ENCODE assay signal across 17 cellular contexts in genomic region chr12:118183711-118184110, GRCh38. TPM values are rescaled to one million over a fixed set of nuclear protein-coding genes. Genes with fewer than 3 reads are reported as not detected.
A peak's percentile ranks its signal among the peaks of the same experiment; 100 is the strongest.
DNase-seq lines count a peak whose midpoint lies in the region; ATAC-seq, FAIRE-seq and TF ChIP-seq lines count a peak whose summit lies in the region.
"Had no signal": no experiment of that assay in that cellular context is flagged by ENCODE, and none has a peak within 500 bp of the region (broad histone marks: within the 10 kb centered on the region; RNA-seq: fewer than 3 reads in every experiment).

No MANE protein-coding gene starts in this region.

- H4K20me1 ChIP-seq in Karpas-422 (ENCODE audit: insufficient read depth, low read depth, low read length), result no peaks in the 10 kb centered on the region
- H4K20me1 ChIP-seq: BLaER1 had no signal

- H3K4me3 ChIP-seq in Karpas-422 (ENCODE audit: low read length) (no peak overlapping the region), cardiac fibroblast (replicated peaks in 1 of 2; ENCODE audit: low read depth in 2 of 2, low read length in 2 of 2) (no peak overlapping the region), pancreas (no peak overlapping the region)
- H3K4me3 ChIP-seq: BLaER1, coronary artery had no signal

- H3K4me1 ChIP-seq in Karpas-422 (ENCODE audit: low read length) (peaks cover 56% of the 10 kb centered on the region), pancreas (peaks cover 13 to 38% (median 35%) of the 10 kb centered on the region in 3 donors)

- FAIRE-seq in pancreas (lab: Jason Lieb, UNC), result no peak
- FAIRE-seq: astrocyte had no signal

- no peak overlapping the region for H3K9ac ChIP-seq in Karpas-422 (ENCODE audit: low read length)
- H3K9ac ChIP-seq: BLaER1 had no signal

- H3K27ac ChIP-seq in Karpas-422 (ENCODE audit: low read length), result peak overlapping the region; percentile 69
- H3K27ac ChIP-seq in pancreas, result peak overlapping the region; percentile 13 to 77 (median 73)
- H3K27ac ChIP-seq: BLaER1, coronary artery, epithelial cell of prostate had no signal

- H3K27me3 ChIP-seq in Karpas-422 (ENCODE audit: low read length), result no peaks in the 10 kb centered on the region
- no peaks in the 10 kb centered on the region for H3K27me3 ChIP-seq in pancreas
- H3K27me3 ChIP-seq: BLaER1 had no signal

- peak overlapping the region; percentile 38 for H3K4me2 ChIP-seq in Karpas-422 (ENCODE audit: low read depth, low read length, poor library complexity, severe bottlenecking)
- H3K4me2 ChIP-seq: BLaER1 had no signal

- DNase-seq in EH (ENCODE audit: low read depth) (peak; percentile 31), Karpas-422 (no peak), cardiac fibroblast (ENCODE audit: low read depth in 2 of 2) (peak; percentile 33 to 38), pancreas (no peak), erythroblast (lab: John Stamatoyannopoulos, UW) (no peak), NCI-H1436 (lab: John Stamatoyannopoulos, UW) (no peak)
- DNase-seq: activated CD4-positive, alpha-beta T cell treated with anti-CD3 and anti-CD28 coated beads for 4 hours; activated naive CD4-positive, alpha-beta T cell treated with anti-CD3 and anti-CD28 coated beads, Interleukin-2, amount 10 ng/mL, durations not matched to agents 7 days and 5 days; NCI-H1092; NK-92 treated with Interleukin-12 subunit alpha and Interleukin-12 subunit beta, amount 100 ng/mL, for 24 hours; SHP77; stimulated activated CD4-positive, alpha-beta T cell treated with anti-CD3 and anti-CD28 coated beads, Interleukin-1b, Interleukin-23, amount 100 ng/mL, for 48 hours had no signal

- intact Hi-C loops in pancreas (cut with DNase I), result loop anchor here in 2 of 3 donors (5.0 to 10.0 kb wide), 2 partner anchors 191 to 194 kb away; partner anchors contain the start of genes SUDS3 (in 2 of the 2) and TAOK3 (in 1 of the 2)

- no peak overlapping the region for H2AFZ ChIP-seq in Karpas-422 (ENCODE audit: low read length)

- no peak for TF ChIP-seq POLR2A in erythroblast (IDR thresholded peaks at IDR 0.05; ENCODE audit: low read length)

- H3K79me2 ChIP-seq in Karpas-422 (ENCODE audit: low read length), result peaks cover 39% of the 10 kb centered on the region

- no peaks in the 10 kb centered on the region for H3K9me2 ChIP-seq in Karpas-422 (replicated peaks; ENCODE audit: insufficient read depth, low read length)

- H3K36me3 ChIP-seq in Karpas-422 (ENCODE audit: insufficient read depth, low read length), result peaks cover 12% of the 10 kb centered on the region; the same call in 1 of the 2 replicates
- H3K36me3 ChIP-seq in pancreas, result peaks cover 0 to 7% (median 0%) of the 10 kb centered on the region in 3 donors

- TF ChIP-seq CTCF in cardiac fibroblast (IDR thresholded peaks at IDR 0.05; ENCODE audit: low read depth, low read length), result no peak
- TF ChIP-seq CTCF in pancreas (IDR thresholded peaks at IDR 0.05), result no peak

- ATAC-seq in pancreas (peak in 3 of 4 donors; percentile 18 to 30 (median 27)), GM18870 (IDR thresholded peaks at IDR 0.05; ENCODE audit: unreplicated experiment) (no peak)

- no peaks in the 10 kb centered on the region for H3K9me3 ChIP-seq in Karpas-422 (ENCODE audit: low read length)
- H3K9me3 ChIP-seq in pancreas, result no peaks in the 10 kb centered on the region
- H3K9me3 ChIP-seq: BLaER1 had no signal

RNA-seq across cellular contexts. Expression of gene PEBP1, which starts 47.8 kb away (rescaled TPM):
- total RNA-seq in Karpas-422 (2014; rRNA removed; shearing (Covaris generic); ENCODE audit: low replicate concordance), result 138 and 168 TPM in 2 replicates
- total RNA-seq in pancreas, result 100 to 1,000 TPM; 106 to 146 (median 132) TPM
- polyA plus RNA-seq in pancreas, result 100 to 1,000 TPM; 216 to 287 TPM

Comparison
In these comparisons a context has a peak if more than half of its experiments do, and no peak if none do; other contexts are left out.
1. DNase-seq: peak in EH (single experiment) and cardiac fibroblast (2 of 2); none in Karpas-422 (single experiment), pancreas (0 of 6), erythroblast (0 of 2) and NCI-H1436 (single experiment).